In genomic region chr10:27457966-27458365, GRCh38 we compare ENCODE assay signal across 12 cellular contexts.
"Had no signal": no experiment of that assay in that cellular context is flagged by ENCODE, and none has a peak within 500 bp of the region (broad histone marks: within the 10 kb centered on the region; RNA-seq: fewer than 3 reads in every experiment).

No MANE protein-coding gene starts in this region.

- ATAC-seq: activated CD4-positive, CD25-positive, alpha-beta regulatory T cell treated with anti-CD3 and anti-CD28 coated beads, Interleukin-2, amount 50 U/mL, for 24 hours; activated CD8-positive, alpha-beta memory T cell treated with anti-CD3 and anti-CD28 coated beads, Interleukin-2, amount 10 ng/mL, durations not matched to agents 7 days and 5 days; activated T-cell treated with anti-CD3 and anti-CD28 coated beads, Interleukin-2, amount 50 U/mL, for 4 hours had no signal

- DNase-seq: activated CD8-positive, alpha-beta memory T cell treated with anti-CD3 and anti-CD28 coated beads, Interleukin-2, amount 10 ng/mL, durations not matched to agents 7 days and 5 days; activated effector memory CD4-positive, alpha-beta T cell treated with anti-CD3 and anti-CD28 coated beads, Interleukin-2, amount 50 U/mL, for 16 hours; activated T-cell treated with anti-CD3 and anti-CD28 coated beads, Interleukin-2, amount 50 U/mL, for 4 hours; anterior cingulate cortex; kidney glomerular epithelial cell; ovary; stimulated activated CD4-positive, alpha-beta T cell treated with anti-CD3 and anti-CD28 coated beads, Interleukin-12 subunit alpha, Interleukin-12 subunit beta, amount 100 ng/mL, for 4 hours; stimulated activated naive CD4-positive, alpha-beta T cell treated with Interleukin-2 at 50 U/mL for 16 hours; upper lobe of left lung had no signal

- H3K4me3 ChIP-seq: breast epithelium, hepatocyte, ovary, upper lobe of left lung had no signal

- H3K27me3 ChIP-seq: breast epithelium, hepatocyte, ovary, upper lobe of left lung had no signal

- H3K4me2 ChIP-seq: hepatocyte had no signal

- H3K27ac ChIP-seq: breast epithelium, hepatocyte, ovary, upper lobe of left lung had no signal

- H3K9me3 ChIP-seq: breast epithelium, ovary, upper lobe of left lung had no signal

- H3K36me3 ChIP-seq: breast epithelium, ovary, upper lobe of left lung had no signal

- H3K4me1 ChIP-seq: breast epithelium, upper lobe of left lung had no signal
